8 cellular contexts compared by ENCODE assay signal in the genomic region with DNA sequence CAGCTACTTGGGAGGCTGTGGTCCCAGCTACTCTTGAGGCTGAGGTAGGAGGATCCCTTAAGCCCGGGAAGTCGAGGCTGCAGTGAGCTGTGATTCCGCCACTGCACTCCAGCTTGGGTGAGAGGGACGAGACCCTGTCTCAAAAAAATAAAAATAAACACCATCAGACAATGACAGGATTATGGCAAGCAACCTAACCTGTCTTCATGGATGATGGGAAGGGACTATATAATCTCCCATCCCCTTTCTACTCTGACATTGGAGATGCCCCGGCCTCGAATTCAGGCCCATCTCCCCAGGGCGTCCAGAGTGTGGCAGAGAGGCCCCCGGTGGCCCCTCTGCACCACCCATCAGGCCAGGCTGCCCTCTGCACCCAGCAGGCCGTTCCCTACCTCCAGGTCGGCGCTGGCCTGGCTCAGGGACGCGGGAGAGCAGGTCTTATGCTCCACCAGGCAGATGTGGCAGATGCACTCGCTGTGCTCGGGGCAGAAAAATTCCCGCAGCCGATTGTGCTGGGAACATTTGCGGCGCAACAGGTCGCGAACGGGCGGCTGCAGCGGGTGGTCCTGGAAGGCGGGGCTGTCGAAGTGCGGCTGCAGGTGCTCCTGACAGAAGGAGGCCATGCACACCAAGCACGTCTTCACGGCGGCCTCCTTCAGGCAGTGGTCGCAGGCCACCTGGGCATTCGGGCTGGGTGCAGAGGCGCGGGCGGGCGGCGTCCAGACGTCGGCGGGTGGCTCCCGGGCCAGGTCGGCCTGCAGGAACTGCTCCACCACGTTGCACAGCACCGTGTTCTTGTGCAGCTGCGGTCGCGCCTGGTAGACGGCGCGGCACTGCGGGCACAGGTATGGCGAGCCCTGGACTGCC. TPM values are rescaled to one million over a fixed set of nuclear protein-coding genes. Genes with fewer than 3 reads are reported as not detected.
DNase-seq lines count a peak whose midpoint lies in the region; ATAC-seq and TF ChIP-seq lines count a peak whose summit lies in the region.

No MANE protein-coding gene starts in this region.

- no peaks in the 10 kb centered on the region for H3K27me3 ChIP-seq in suprapubic skin

- 9% methylated on average over 21 of the region's 52 CpGs for WGBS in suprapubic skin

- peaks cover 4% of the 10 kb centered on the region for H3K9me3 Mint-ChIP-seq in activated naive CD4-positive, alpha-beta T cell treated with anti-CD3 and anti-CD28 coated beads for 36 hours
- H3K9me3 Mint-ChIP-seq in MCF 10A (ENCODE audit: unreplicated experiment), result no peaks in the 10 kb centered on the region

- peaks cover 2% of the 10 kb centered on the region for H3K36me3 ChIP-seq in suprapubic skin

- H3K4me3 Mint-ChIP-seq in activated naive CD4-positive, alpha-beta T cell treated with anti-CD3 and anti-CD28 coated beads for 36 hours, result peak overlapping the region; percentile 83
- peak overlapping the region; percentile 86 for H3K4me3 Mint-ChIP-seq in MCF 10A (ENCODE audit: unreplicated experiment)

- H3K27me3 Mint-ChIP-seq in activated naive CD4-positive, alpha-beta T cell treated with anti-CD3 and anti-CD28 coated beads for 36 hours (ENCODE audit: low read depth), result no peaks in the 10 kb centered on the region
- H3K27me3 Mint-ChIP-seq in MCF 10A (ENCODE audit: insufficient read depth, unreplicated experiment), result no peaks in the 10 kb centered on the region

- peaks cover 54% of the 10 kb centered on the region for H3K4me1 Mint-ChIP-seq in activated naive CD4-positive, alpha-beta T cell treated with anti-CD3 and anti-CD28 coated beads for 36 hours (ENCODE audit: low read depth)
- peaks cover 38% of the 10 kb centered on the region for H3K4me1 Mint-ChIP-seq in MCF 10A (ENCODE audit: insufficient read depth, unreplicated experiment)

- H3K9me3 ChIP-seq in suprapubic skin, result no peaks in the 10 kb centered on the region

- CTCF ChIA-PET in activated naive CD4-positive, alpha-beta T cell treated with anti-CD3 and anti-CD28 coated beads for 36 hours (lab: Charles Lee), result interaction anchor here (1.1 to 1.8 kb wide), 2 partner anchors 23 to 26 kb away, joined by 3 to 7 read pairs; no protein-coding TSS in a partner anchor
- CTCF ChIA-PET in MCF 10A (lab: Yijun Ruan, JAX), result interaction anchor here (0.6 to 1.4 kb wide), 6 partner anchors 16 to 193 kb away, joined by 3 to 8 read pairs (median 3); no protein-coding TSS in a partner anchor

- TSS peak; percentile 29 for BruUV-seq in MCF 10A (replicated peaks; lab: Mats Ljungman, UMichigan)

- TF ChIP-seq CTCF in MCF 10A (IDR thresholded peaks at IDR 0.05; ENCODE audit: unreplicated experiment) (no peak), suprapubic skin (IDR thresholded peaks at IDR 0.05) (no peak)

- peak; percentile 23 for DNase-seq in activated naive CD4-positive, alpha-beta T cell treated with anti-CD3 and anti-CD28 coated beads for 36 hours
- no peak for DNase-seq in activated naive CD4-positive, alpha-beta T cell treated with anti-CD3 and anti-CD28 coated beads, Interleukin-2, amount 50 U/mL, for 16 hours
- DNase-seq in NCI-H345 (lab: John Stamatoyannopoulos, UW), result peak; percentile 47
- peak; percentile 34 for DNase-seq in MCF 10A (ENCODE audit: unreplicated experiment)
- peak; percentile 17 for DNase-seq in kidney tubule cell (ENCODE audit: low spot score)
- DNase-seq in suprapubic skin (ENCODE audit: low spot score in 2 of 2), result no peak
- no peak for DNase-seq in NOMO-1 treated with dmso at 0.1 percent for 144 hours (lab: John Stamatoyannopoulos, UW; ENCODE audit: unreplicated experiment)

- H3K36me3 Mint-ChIP-seq in activated naive CD4-positive, alpha-beta T cell treated with anti-CD3 and anti-CD28 coated beads for 36 hours (ENCODE audit: low read depth), result peaks cover 47% of the 10 kb centered on the region
- H3K36me3 Mint-ChIP-seq in MCF 10A (ENCODE audit: insufficient read depth, unreplicated experiment), result peaks cover 15% of the 10 kb centered on the region

- POLR2A ChIA-PET in MCF 10A (lab: Yijun Ruan, JAX), result interaction anchor here (0.7 to 2.1 kb wide), 21 partner anchors 9 to 214 kb away, joined by 3 to 8 read pairs (median 3); a partner anchor contains a TSS

- peak overlapping the region; percentile 98 for H3K27ac Mint-ChIP-seq in activated naive CD4-positive, alpha-beta T cell treated with anti-CD3 and anti-CD28 coated beads for 36 hours
- peak overlapping the region; percentile 96 for H3K27ac Mint-ChIP-seq in MCF 10A (ENCODE audit: low read depth, unreplicated experiment)

- peak; percentile 37 for ATAC-seq in HG02840 (IDR thresholded peaks at IDR 0.05; ENCODE audit: low FRiP score, unreplicated experiment)

- peaks cover 63% of the 10 kb centered on the region for H3K4me1 ChIP-seq in suprapubic skin

- H3K27ac ChIP-seq in suprapubic skin, result peak overlapping the region; percentile 90

- no peak for TF ChIP-seq POLR2A in suprapubic skin (IDR thresholded peaks at IDR 0.05)

- TF ChIP-seq EP300 in suprapubic skin (IDR thresholded peaks at IDR 0.05), result no peak

- intact Hi-C loops in activated naive CD4-positive, alpha-beta T cell treated with anti-CD3 and anti-CD28 coated beads for 36 hours (cut with micrococcal nuclease), result loop anchor here (2.0 to 5.0 kb wide), 2 partner anchors 20 to 64 kb away; a partner anchor contains a TSS
- intact Hi-C loops in MCF 10A (cut with micrococcal nuclease), result no loop called here

- peak overlapping the region; percentile 86 for H3K4me3 ChIP-seq in suprapubic skin

RNA-seq across cellular contexts. Expression of a gene that starts 0.6 kb away (rescaled TPM):
- total RNA-seq in activated naive CD4-positive, alpha-beta T cell treated with anti-CD3 and anti-CD28 coated beads for 36 hours, result 100 to 1,000 TPM; 157 to 161 TPM
- total RNA-seq in MCF 10A (2022), result 178 and 215 TPM in 2 replicates
- total RNA-seq in suprapubic skin, result 100 to 1,000 TPM in 1 of 4 donors, 10 to 100 TPM in 3; 39.2 to 175 (median 55.9) TPM

RNA-seq across cellular contexts. Expression of a gene that starts 47.6 kb away (rescaled TPM):
- 10 to 100 TPM; 16.9 to 18.2 TPM for total RNA-seq in activated naive CD4-positive, alpha-beta T cell treated with anti-CD3 and anti-CD28 coated beads for 36 hours
- total RNA-seq in MCF 10A (2022), result 15.4 and 17.2 TPM in 2 replicates
- total RNA-seq in suprapubic skin, result 10 to 100 TPM; 13.0 to 15.6 (median 14.0) TPM

Comparison
In these comparisons a context has a peak if more than half of its experiments do, and no peak if none do; other contexts are left out.
1. DNase-seq: peak in activated naive CD4-positive, alpha-beta T cell treated with anti-CD3 and anti-CD28 coated beads for 36 hours (single experiment), NCI-H345 (single experiment), MCF 10A (single experiment) and kidney tubule cell (single experiment); none in activated naive CD4-positive, alpha-beta T cell treated with anti-CD3 and anti-CD28 coated beads, Interleukin-2, amount 50 U/mL, for 16 hours (single experiment), suprapubic skin (0 of 2) and NOMO-1 treated with dmso at 0.1 percent for 144 hours (single experiment).